Comparison of ENCODE assay signal across 9 cellular contexts in the genomic region with DNA sequence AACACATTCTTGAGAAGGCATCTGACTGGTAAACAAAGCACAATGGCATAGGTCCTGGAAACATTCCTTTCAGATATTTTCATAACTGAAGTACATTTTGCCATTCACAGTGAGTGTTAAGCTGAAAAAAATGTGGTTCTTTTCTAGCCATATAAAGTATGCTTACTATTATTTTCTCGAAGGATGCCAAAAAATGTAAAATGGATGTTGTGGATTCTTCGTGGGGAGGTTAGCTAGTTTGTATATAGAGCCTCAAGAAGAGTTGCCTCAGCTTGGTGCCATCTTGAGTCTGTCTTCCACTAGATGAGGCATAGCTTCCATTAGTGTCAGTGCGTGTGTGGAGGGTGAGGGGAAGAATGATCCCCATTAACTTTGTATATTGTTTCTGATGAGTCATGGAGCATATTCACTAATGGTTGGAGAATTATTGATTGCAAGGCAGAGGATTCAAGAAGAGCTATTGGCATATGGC. TPM values are rescaled to one million over a fixed set of nuclear protein-coding genes. Genes with fewer than 3 reads are reported as not detected.
DNase-seq lines count a peak whose midpoint lies in the region; ATAC-seq, FAIRE-seq and TF ChIP-seq lines count a peak whose summit lies in the region.
"Had no signal": no experiment of that assay in that cellular context is flagged by ENCODE, and none has a peak within 500 bp of the region (broad histone marks: within the 10 kb centered on the region; RNA-seq: fewer than 3 reads in every experiment).

No MANE protein-coding gene starts in this region.

- H3K9me2 ChIP-seq in SK-N-SH: no peaks in the 10 kb centered on the region

- TF ChIP-seq RAD21 in SK-N-SH (IDR thresholded peaks at IDR 0.05; ENCODE audit: low read length): no peak

- H3K9me3 ChIP-seq in SK-N-SH (no peaks in the 10 kb centered on the region), endothelial cell of umbilical vein (replicated peaks; ENCODE audit: control insufficient read depth, insufficient read depth, low read length) (no peaks in the 10 kb centered on the region), SJCRH30 (replicated peaks) (no peaks in the 10 kb centered on the region)

- no peaks in the 10 kb centered on the region for H3K9me1 ChIP-seq in endothelial cell of umbilical vein (replicated peaks; ENCODE audit: control insufficient read depth, extremely low read depth, insufficient read depth, low read length)

- H3F3A ChIP-seq in SK-N-SH (replicated peaks; ENCODE audit: insufficient read depth): peaks cover 35% of the 10 kb centered on the region

- H3K27me3 ChIP-seq in SK-N-SH (ENCODE audit: insufficient read depth): no peaks in the 10 kb centered on the region
- H3K27me3 ChIP-seq in endothelial cell of umbilical vein (ENCODE audit: control insufficient read depth in 2 of 2, insufficient read depth in 2 of 2, low read length in 2 of 2): no peaks in the 10 kb centered on the region
- H3K27me3 ChIP-seq in SJCRH30: no peaks in the 10 kb centered on the region

- CTCF ChIA-PET in SK-N-SH (lab: Yijun Ruan, JAX): interaction anchor here (3.3 kb wide), 1 partner anchor 11 kb away, joined by 13 read pairs; no protein-coding TSS in a partner anchor
- CTCF ChIA-PET in endothelial cell of umbilical vein (lab: Charles Lee): interaction anchor here (0.8 to 4.0 kb wide), 6 partner anchors 9 to 246 kb away, joined by 3 to 16 read pairs (median 4); no protein-coding TSS in a partner anchor

- H2AFZ ChIP-seq in SK-N-SH (ENCODE audit: low read depth) (no peak overlapping the region), endothelial cell of umbilical vein (ENCODE audit: low read depth, low read length) (no peak overlapping the region)

- dilution Hi-C loops in endothelial cell of umbilical vein (cut with MboI; ENCODE audit: extremely low pct_ligation_motif_present, low sequenced_read_pairs): no loop called here

- no TSS peak for BruUV-seq in endothelial cell of umbilical vein (replicated peaks; lab: Mats Ljungman, UMichigan)

- POLR2A ChIA-PET in SK-N-SH (lab: Yijun Ruan, JAX): no interaction called here
- POLR2A ChIA-PET in endothelial cell of umbilical vein (lab: Charles Lee): interaction anchor here (0.9 kb wide), 1 partner anchor 10 kb away, joined by 3 read pairs; no protein-coding TSS in a partner anchor

- 24% methylated on average over 3 of the region's 3 CpGs for whole genome bisulfite sequencing in SK-N-SH (ENCODE audit: low lambda C conversion rate)

- peaks cover 21% of the 10 kb centered on the region for H4K20me1 ChIP-seq in SK-N-SH (ENCODE audit: insufficient read depth)
- H4K20me1 ChIP-seq in endothelial cell of umbilical vein (replicated peaks; ENCODE audit: control insufficient read depth, extremely low read depth, insufficient read depth, low read length): peaks cover 12% of the 10 kb centered on the region

- H3K4me2 ChIP-seq in SK-N-SH (peak overlapping the region; percentile 87), endothelial cell of umbilical vein (ENCODE audit: insufficient read depth, low read length) (peak overlapping the region; percentile 94)

- TF ChIP-seq EP300 in SK-N-SH (IDR thresholded peaks at IDR 0.05; ENCODE audit: borderline replicate concordance in 1 of 2, low read depth in 1 of 2, low read length in 1 of 2): peak in 1 of 2 experiments; percentile 68; a peak in 1 of 4 replicates

- peaks cover 2 to 23% of the 10 kb centered on the region in 2 experiments for H3K36me3 ChIP-seq in SK-N-SH (replicated peaks in 1 of 2; ENCODE audit: control insufficient read depth in 1 of 2, insufficient read depth in 2 of 2, low read length in 1 of 2)
- H3K36me3 ChIP-seq in endothelial cell of umbilical vein (ENCODE audit: control insufficient read depth in 2 of 2, extremely low read depth in 1 of 2, insufficient read depth in 2 of 2, low read length in 2 of 2): no peaks in the 10 kb centered on the region
- H3K36me3 ChIP-seq in SJCRH30: no peaks in the 10 kb centered on the region; the same call in 1 of the 2 replicates

- H3K4me3 ChIP-seq in SK-N-SH (ENCODE audit: low read depth in 2 of 2, low read length in 1 of 2): peak overlapping the region in 1 of 2 experiments; percentile 7; a peak in 1 of 4 replicates
- H3K4me3 ChIP-seq in endothelial cell of umbilical vein (replicated peaks in 1 of 3; ENCODE audit: insufficient read depth in 1 of 3, low read depth in 1 of 3, low read length in 3 of 3): peak overlapping the region; percentile 24 to 97 (median 82)
- no peak overlapping the region for H3K4me3 ChIP-seq in SJCRH30

- no peak for TF ChIP-seq POLR2A in endothelial cell of umbilical vein (IDR thresholded peaks at IDR 0.05; ENCODE audit: low read depth, low read length)

- H3K4me1 ChIP-seq in SK-N-SH (ENCODE audit: control insufficient read depth in 1 of 2, insufficient read depth in 2 of 2, low read depth in 1 of 2, low read length in 1 of 2) (peaks cover 11 to 14% of the 10 kb centered on the region in 2 experiments; a peak in 3 of 4 replicates), endothelial cell of umbilical vein (ENCODE audit: control insufficient read depth, extremely low read depth, insufficient read depth, low read length) (peaks cover 54% of the 10 kb centered on the region), SJCRH30 (no peaks in the 10 kb centered on the region)

- ATAC-seq in HG02870 (IDR thresholded peaks at IDR 0.05; ENCODE audit: unreplicated experiment): no peak

- TF ChIP-seq CTCF in SK-N-SH (IDR thresholded peaks at IDR 0.05): no peak
- TF ChIP-seq CTCF in endothelial cell of umbilical vein (IDR thresholded peaks at IDR 0.05; ENCODE audit: extremely low read depth in 1 of 2, insufficient read depth in 1 of 2, low read depth in 1 of 2, low read length in 2 of 2): no peak

- H3K79me2 ChIP-seq in SK-N-SH (ENCODE audit: insufficient read depth) (peaks cover 97% of the 10 kb centered on the region), endothelial cell of umbilical vein (ENCODE audit: control insufficient read depth, insufficient read depth, low read length) (peaks cover 92% of the 10 kb centered on the region)

- DNase-seq in H4 (ENCODE audit: low spot score) (peak; percentile 27), SK-N-SH (no peak), endothelial cell of umbilical vein (ENCODE audit: low read depth, low spot score) (peak; percentile 87), SJCRH30 (no peak), Ammon's horn (ENCODE audit: low spot score) (no peak), NCI-H2029 treated with DMSO at 0.1 percent for 48 hours (lab: John Stamatoyannopoulos, UW) (no peak)
- peak; percentile 62 for DNase-seq in stimulated activated CD4-positive, alpha-beta T cell treated with anti-CD3 and anti-CD28 coated beads, Interleukin-4, amount 100 ng/mL, for 24 hours
- DNase-seq: KG1 had no signal

- H3K9ac ChIP-seq in SK-N-SH: 0 out of 2 replicates have a peak overlapping the region, but pooled peaks have one; percentile 47
- H3K9ac ChIP-seq in endothelial cell of umbilical vein (replicated peaks; ENCODE audit: extremely low read depth, insufficient read depth, low read length): peak overlapping the region; percentile 98

- peak overlapping the region; percentile 50 to 96; a peak in 3 of 4 replicates for H3K27ac ChIP-seq in SK-N-SH (ENCODE audit: low read depth in 2 of 2, low read length in 1 of 2)
- peak overlapping the region; percentile 86 for H3K27ac ChIP-seq in endothelial cell of umbilical vein (ENCODE audit: insufficient read depth, low read depth, low read length)
- H3K27ac ChIP-seq in SJCRH30: no peak overlapping the region

- intact Hi-C loops in endothelial cell of umbilical vein (cut with micrococcal nuclease): no loop called here

- FAIRE-seq in endothelial cell of umbilical vein (lab: Jason Lieb, UNC): peak; percentile 62

TF ChIP-seq in SK-N-SH, 30 proteins besides CTCF, POLR2A, EP300 and RAD21 (continues in another document):
- TF ChIP-seq SIN3A (IDR thresholded peaks at IDR 0.05; ENCODE audit: borderline replicate concordance, low read depth, low read length): no peak
- TF ChIP-seq MXI1 (IDR thresholded peaks at IDR 0.05; ENCODE audit: low read depth, low read length): no peak
- no peak for TF ChIP-seq RFX5 (IDR thresholded peaks at IDR 0.05; ENCODE audit: low read length)
- no peak for TF ChIP-seq CHD2 (IDR thresholded peaks at IDR 0.05; ENCODE audit: low read length, partially characterized antibody)
- TF ChIP-seq SMC3 (IDR thresholded peaks at IDR 0.05; ENCODE audit: low read depth, low read length): no peak
- TF ChIP-seq YY1 (IDR thresholded peaks at IDR 0.05; ENCODE audit: low read depth): peak; percentile 77
- no peak for TF ChIP-seq GABPA (IDR thresholded peaks at IDR 0.05; ENCODE audit: low read depth)
- TF ChIP-seq POLR2AphosphoS5 (IDR thresholded peaks at IDR 0.05; ENCODE audit: low read depth, low read length): 0 out of 2 replicates have a peak, but pooled peaks have one; percentile 27

TF ChIP-seq in endothelial cell of umbilical vein, 7 proteins besides CTCF, POLR2A, EP300 and RAD21:
- TF ChIP-seq MYC (IDR thresholded peaks at IDR 0.05; ENCODE audit: low read depth, low read length): no peak
- peak; percentile 64 for TF ChIP-seq FOS (IDR thresholded peaks at IDR 0.05; ENCODE audit: borderline replicate concordance, insufficient read depth, low read length)
- peak; percentile 72 for TF ChIP-seq JUN (IDR thresholded peaks at IDR 0.05; ENCODE audit: borderline replicate concordance, insufficient read depth, insufficient read length, low read depth)
- TF ChIP-seq POLR2AphosphoS5 (IDR thresholded peaks at IDR 0.05; ENCODE audit: insufficient read depth, low read depth, low read length): no peak
- TF ChIP-seq, protein P1, sequence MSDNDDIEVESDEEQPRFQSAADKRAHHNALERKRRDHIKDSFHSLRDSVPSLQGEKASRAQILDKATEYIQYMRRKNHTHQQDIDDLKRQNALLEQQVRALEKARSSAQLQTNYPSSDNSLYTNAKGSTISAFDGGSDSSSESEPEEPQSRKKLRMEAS (IDR thresholded peaks at IDR 0.05; ENCODE audit: insufficient read depth, insufficient read length): no peak
- TF ChIP-seq EZH2 (IDR thresholded peaks at IDR 0.05; ENCODE audit: borderline replicate concordance, low read depth, low read length, severe bottlenecking): no peak
TF ChIP-seq in endothelial cell of umbilical vein: peak in this region for 2.

RNA-seq across cellular contexts. Expression of a gene that starts 4.1 kb away (rescaled TPM):
- 87.0 and 153 TPM in 2 replicates for total RNA-seq in H4 (2014; rRNA removed; shearing (Covaris generic))
- polyA plus RNA-seq in SK-N-SH (2012; rRNA removed) (44.3 and 65.1 TPM in 2 replicates), endothelial cell of umbilical vein (151 and 179 TPM in 2 replicates)
- polyA plus RNA-seq in SK-N-SH (2012; cell fraction: cytosol; rRNA removed): 53.4 and 63.3 TPM in 2 replicates
- 56.9 and 69.6 TPM in 2 replicates for polyA plus RNA-seq in SK-N-SH (2012; cell fraction: nucleus; rRNA removed)
- 362 and 385 TPM in 2 replicates for total RNA-seq in endothelial cell of umbilical vein
- polyA plus RNA-seq in endothelial cell of umbilical vein (2011; cell fraction: cytosol; rRNA removed): 158 and 192 TPM in 2 replicates
- polyA plus RNA-seq in endothelial cell of umbilical vein (2011; cell fraction: nucleus; rRNA removed): 245 and 296 TPM in 2 replicates
- polyA plus RNA-seq in endothelial cell of umbilical vein (2012): 100 and 148 TPM in 2 replicates
- 604 and 704 TPM in 2 replicates for polyA minus RNA-seq in endothelial cell of umbilical vein
- polyA minus RNA-seq in endothelial cell of umbilical vein (2011; cell fraction: cytosol; rRNA and poly(A)+ RNA removed): 107 TPM
- polyA minus RNA-seq in endothelial cell of umbilical vein (2011; cell fraction: nucleus; rRNA and poly(A)+ RNA removed): 897 and 1,083 TPM in 2 replicates
- 72.3 and 90.5 TPM in 2 replicates for total RNA-seq in SJCRH30 (2014; rRNA removed; shearing (Covaris generic))

Comparison
In these comparisons a context has a peak if more than half of its experiments do, and no peak if none do; other contexts are left out.
1. DNase-seq: peak in H4 (single experiment), endothelial cell of umbilical vein (single experiment) and stimulated activated CD4-positive, alpha-beta T cell treated with anti-CD3 and anti-CD28 coated beads, Interleukin-4, amount 100 ng/mL, for 24 hours (single experiment); none in SK-N-SH (single experiment), SJCRH30 (0 of 2), Ammon's horn (single experiment) and NCI-H2029 treated with DMSO at 0.1 percent for 48 hours (single experiment).